9 cellular contexts compared by ENCODE assay signal in the genomic region with DNA sequence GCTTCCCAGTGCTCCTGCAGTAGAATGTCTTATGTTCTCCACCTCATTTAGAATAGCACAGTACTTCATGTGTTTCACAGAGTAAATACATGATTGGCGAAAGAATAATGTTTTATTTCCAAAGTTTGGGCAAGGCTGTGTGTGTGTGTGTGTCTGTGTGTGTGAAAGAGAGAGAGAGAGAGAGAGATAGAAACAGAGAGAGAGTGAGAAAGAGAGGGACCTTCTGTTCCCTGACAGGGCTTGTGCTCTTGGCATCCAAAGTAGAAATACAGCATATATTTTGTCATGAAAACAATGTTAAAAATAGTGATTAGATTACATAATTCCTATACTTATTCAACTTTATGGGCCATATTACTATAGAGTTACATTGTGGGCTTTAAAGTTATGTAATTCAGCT.
"Had no signal": no experiment of that assay in that cellular context is flagged by ENCODE, and none has a peak within 500 bp of the region (broad histone marks: within the 10 kb centered on the region; RNA-seq: fewer than 3 reads in every experiment).

No MANE protein-coding gene starts in this region.

- H3K4me3 ChIP-seq: GM23248, GM23338, HAP-1 had no signal

- H2AFZ ChIP-seq: GM23248, GM23338 had no signal

- H3K36me3 ChIP-seq: HAP-1 had no signal

- H3K4me1 ChIP-seq: HAP-1 had no signal

- ATAC-seq: GM23338, HCT116 had no signal

- H3K9ac ChIP-seq: GM23248 had no signal

- H3K27ac ChIP-seq: GM23248 had no signal

- DNase-seq: GM23248, GOT3, H7, H9, HCEC 1CT, HFFc6 had no signal

- H3K9me3 ChIP-seq: HAP-1 had no signal

- H3K4me2 ChIP-seq: GM23338 had no signal
